In the genomic region with DNA sequence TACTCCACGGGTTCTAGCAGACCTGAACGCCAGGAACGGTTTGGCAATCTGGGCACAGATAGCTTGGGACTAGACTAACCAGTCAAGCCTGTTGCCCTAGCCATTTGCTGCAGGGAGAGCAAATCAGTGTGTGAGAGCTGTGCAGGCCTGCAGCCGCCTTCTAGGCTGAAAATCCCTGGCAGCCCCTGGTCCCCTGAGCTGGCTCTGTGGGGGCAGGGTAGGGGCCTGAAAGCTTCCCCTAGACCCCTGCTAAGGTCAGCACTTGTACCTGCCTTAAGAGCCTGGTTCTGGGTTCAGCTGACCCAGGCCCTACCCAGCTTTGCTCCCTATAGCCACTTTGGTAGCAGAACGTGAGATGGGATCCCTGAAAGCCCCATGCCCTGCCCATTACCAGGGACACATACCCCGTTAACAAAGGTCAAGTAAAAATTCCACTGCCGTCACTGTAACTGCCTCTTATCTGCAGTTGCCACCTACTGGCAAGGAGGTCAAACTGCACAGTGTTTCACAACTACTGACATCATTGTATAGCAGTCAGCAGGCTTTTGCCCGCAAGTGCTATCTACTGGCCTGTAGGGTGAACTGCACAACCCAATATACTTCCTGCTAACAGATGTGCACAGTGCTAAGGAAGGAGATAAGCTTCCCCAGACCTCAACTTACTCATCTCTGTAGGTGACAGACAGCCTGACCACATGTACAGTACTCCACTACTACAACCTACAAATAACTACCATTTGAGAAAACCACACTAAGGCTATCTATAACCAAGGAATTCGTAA, we compare ENCODE assay signal across 9 cellular contexts.
DNase-seq lines count a peak whose midpoint lies in the region; ATAC-seq and TF ChIP-seq lines count a peak whose summit lies in the region.
"Had no signal": no experiment of that assay in that cellular context is flagged by ENCODE, and none has a peak within 500 bp of the region (broad histone marks: within the 10 kb centered on the region; RNA-seq: fewer than 3 reads in every experiment).

No MANE protein-coding gene starts in this region.

- peaks cover 1% of the 10 kb centered on the region for H3K27me3 Mint-ChIP-seq in glutamatergic neuron (ENCODE audit: unreplicated experiment)

- no peaks in the 10 kb centered on the region for H3K9me2 ChIP-seq in OCI-LY1 (ENCODE audit: low read depth, low read length)

- no peaks in the 10 kb centered on the region for H3K27me3 ChIP-seq in OCI-LY1 (ENCODE audit: insufficient read depth, low read length)

- no peaks in the 10 kb centered on the region for H3F3A ChIP-seq in OCI-LY1 (ENCODE audit: insufficient read depth, low read length)

- peaks cover 12% of the 10 kb centered on the region for H3K9me3 Mint-ChIP-seq in glutamatergic neuron (ENCODE audit: unreplicated experiment)

- DNase-seq in AML-193 (lab: John Stamatoyannopoulos, UW) (peak; percentile 53 to 63), activated T-cell treated with anti-CD3 and anti-CD28 coated beads for 4 hours (peak; percentile 14), glutamatergic neuron (no peak), coronary artery (ENCODE audit: low spot score) (no peak)
- DNase-seq in stimulated activated CD4-positive, alpha-beta T cell treated with anti-CD3 and anti-CD28 coated beads, TNF-alpha, amount 100 ng/mL, for 1 hour (ENCODE audit: low read depth in 3 of 3, low spot score in 1 of 3): peak in 2 of 3 donors; percentile 6 to 8

- H3K4me1 ChIP-seq in OCI-LY1 (ENCODE audit: insufficient read depth, low read length, severe bottlenecking): no peaks in the 10 kb centered on the region

- no peaks in the 10 kb centered on the region for H3K36me3 ChIP-seq in OCI-LY1 (ENCODE audit: insufficient read depth, low read length)

- H3K27ac Mint-ChIP-seq in glutamatergic neuron (ENCODE audit: unreplicated experiment): peak overlapping the region; percentile 38
- H3K27ac Mint-ChIP-seq: IgD-negative memory B cell had no signal

- ATAC-seq in GM18909 (IDR thresholded peaks at IDR 0.05; ENCODE audit: poor library complexity, unreplicated experiment) (peak; percentile 100), HG03066 (IDR thresholded peaks at IDR 0.05; ENCODE audit: low read depth, unreplicated experiment) (peak; percentile 99)

- H3K36me3 Mint-ChIP-seq in glutamatergic neuron (ENCODE audit: unreplicated experiment): peaks cover 50% of the 10 kb centered on the region

- TF ChIP-seq CTCF in OCI-LY1 (IDR thresholded peaks at IDR 0.05; ENCODE audit: low read length): peak; percentile 84
- peak; percentile 68 for TF ChIP-seq CTCF in glutamatergic neuron (IDR thresholded peaks at IDR 0.05; ENCODE audit: partially characterized antibody, unreplicated experiment)
- no peak for TF ChIP-seq CTCF in coronary artery (IDR thresholded peaks at IDR 0.05)

- H3K4me2 ChIP-seq in OCI-LY1 (ENCODE audit: low read length): no peak overlapping the region

- no peaks in the 10 kb centered on the region for H4K20me1 ChIP-seq in OCI-LY1 (ENCODE audit: insufficient read depth, low read length)

- peaks cover 1% of the 10 kb centered on the region for H3K4me1 Mint-ChIP-seq in glutamatergic neuron (ENCODE audit: low read depth, unreplicated experiment)

- no peak overlapping the region for H3K27ac ChIP-seq in OCI-LY1 (ENCODE audit: low read depth, low read length, poor library complexity, severe bottlenecking)
- H3K27ac ChIP-seq in coronary artery: no peak overlapping the region

- H3K4me3 ChIP-seq in OCI-LY1 (ENCODE audit: low read depth, low read length, poor library complexity, severe bottlenecking) (no peak overlapping the region), coronary artery (no peak overlapping the region)

- no peak overlapping the region for H3K4me3 Mint-ChIP-seq in glutamatergic neuron (ENCODE audit: unreplicated experiment)
- H3K4me3 Mint-ChIP-seq: IgD-negative memory B cell had no signal

- H2AFZ ChIP-seq in OCI-LY1 (ENCODE audit: low read length): no peak overlapping the region

- H3K9ac ChIP-seq in OCI-LY1 (ENCODE audit: low read length): no peak overlapping the region

- no peaks in the 10 kb centered on the region for H3K9me3 ChIP-seq in OCI-LY1 (ENCODE audit: low read length)

- no peaks in the 10 kb centered on the region for H3K79me2 ChIP-seq in OCI-LY1 (ENCODE audit: insufficient read depth, low read length)

Comparison
In these comparisons a context has a peak if more than half of its experiments do, and no peak if none do; other contexts are left out.
1. DNase-seq: peak in AML-193 (2 of 2), activated T-cell treated with anti-CD3 and anti-CD28 coated beads for 4 hours (single experiment) and stimulated activated CD4-positive, alpha-beta T cell treated with anti-CD3 and anti-CD28 coated beads, TNF-alpha, amount 100 ng/mL, for 1 hour (2 of 3); none in glutamatergic neuron (single experiment) and coronary artery (single experiment).